23 cellular contexts compared by ENCODE assay signal in the genomic region with DNA sequence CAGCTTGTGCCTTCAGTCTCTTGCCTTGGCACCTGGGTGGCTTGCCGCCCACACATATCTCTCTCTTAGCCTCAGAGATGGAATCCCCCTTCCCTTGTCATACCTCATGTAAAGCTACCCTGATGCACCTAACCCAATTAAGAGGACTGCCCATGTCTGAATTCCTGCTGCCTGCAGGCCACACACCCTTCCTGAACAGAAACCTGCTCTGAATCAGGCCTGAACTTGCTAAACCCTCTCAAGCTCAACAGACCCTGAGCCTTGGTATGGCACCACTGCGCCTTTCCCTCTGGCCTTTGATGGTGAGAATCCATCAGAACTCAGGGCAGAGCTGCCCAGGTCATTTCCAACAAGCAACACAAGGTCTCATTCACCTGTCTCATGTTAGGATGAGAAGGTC. TPM values are rescaled to one million over a fixed set of nuclear protein-coding genes. Genes with fewer than 3 reads are reported as not detected.
"Had no signal": no experiment of that assay in that cellular context is flagged by ENCODE, and none has a peak within 500 bp of the region (broad histone marks: within the 10 kb centered on the region; RNA-seq: fewer than 3 reads in every experiment).

No MANE protein-coding gene starts in this region.

- H3K4me1 Mint-ChIP-seq: mesothelial cell of epicardium had no signal

- H3K27ac Mint-ChIP-seq: activated B cell treated with CpG ODN at 0.5 μM for 24 hours; activated CD4-positive, alpha-beta memory T cell treated with anti-CD3 and anti-CD28 coated beads, Interleukin-2, amount 10 ng/mL, durations not matched to agents 7 days and 5 days; activated naive CD4-positive, alpha-beta T cell treated with anti-CD3 and anti-CD28 coated beads for 36 hours; activated naive CD8-positive, alpha-beta T cell treated with anti-CD3 and anti-CD28 coated beads for 36 hours; activated T-helper 1 cell treated with anti-CD3 and anti-CD28 coated beads, Interleukin-12 subunit alpha, Interleukin-12 subunit beta, Interleukin-2, Interleukin-4 antibody, amounts not matched to agents 30 ng/mL and 10 ng/mL and 1 ng/mL, durations not matched to agents 14 hours and 24 hours and 36 hours; effector memory CD8-positive, alpha-beta T cell; mesothelial cell of epicardium; naive B cell; stimulated activated naive CD8-positive, alpha-beta T cell treated with anti-CD3 and anti-CD28 coated beads, Interleukin-15, Interleukin-2, amounts not matched to agents 100 ng/mL and 50 ng/mL, for 24 hours; T-helper 2 cell treated with Interferon-gamma antibody and Interleukin-4, amounts not matched to agents 5 μg/mL and 100 μg/mL, for 36 hours had no signal

- DNase-seq: activated B cell treated with CpG ODN at 0.5 μM for 24 hours; activated CD4-positive, alpha-beta memory T cell treated with anti-CD3 and anti-CD28 coated beads, Interleukin-2, amount 10 ng/mL, durations not matched to agents 7 days and 5 days; activated CD4-positive, alpha-beta T cell treated with anti-CD3 and anti-CD28 coated beads for 4 hours; activated effector memory CD4-positive, alpha-beta T cell treated with anti-CD3 and anti-CD28 coated beads, Interleukin-2, amount 50 U/mL, for 16 hours; activated naive CD4-positive, alpha-beta T cell treated with anti-CD3 and anti-CD28 coated beads for 36 hours; activated naive CD8-positive, alpha-beta T cell treated with anti-CD3 and anti-CD28 coated beads for 36 hours; body of pancreas; cortex of kidney; effector memory CD8-positive, alpha-beta T cell; foreskin melanocyte; left lung; naive B cell; stimulated activated CD4-positive, alpha-beta T cell treated with anti-CD3 and anti-CD28 coated beads, Interleukin-2, amount 100 ng/mL, for 48 hours; substantia nigra; T-helper 1 cell had no signal

- H3K4me3 Mint-ChIP-seq: activated B cell treated with CpG ODN at 0.5 μM for 24 hours; activated CD4-positive, alpha-beta memory T cell treated with anti-CD3 and anti-CD28 coated beads, Interleukin-2, amount 10 ng/mL, durations not matched to agents 7 days and 5 days; activated naive CD4-positive, alpha-beta T cell treated with anti-CD3 and anti-CD28 coated beads for 36 hours; activated naive CD8-positive, alpha-beta T cell treated with anti-CD3 and anti-CD28 coated beads for 36 hours; activated T-helper 1 cell treated with anti-CD3 and anti-CD28 coated beads, Interleukin-12 subunit alpha, Interleukin-12 subunit beta, Interleukin-2, Interleukin-4 antibody, amounts not matched to agents 30 ng/mL and 10 ng/mL and 1 ng/mL, durations not matched to agents 14 hours and 24 hours and 36 hours; effector memory CD8-positive, alpha-beta T cell; mesothelial cell of epicardium; naive B cell; stimulated activated naive CD8-positive, alpha-beta T cell treated with anti-CD3 and anti-CD28 coated beads, Interleukin-15, Interleukin-2, amounts not matched to agents 100 ng/mL and 50 ng/mL, for 24 hours; T-helper 2 cell treated with Interferon-gamma antibody and Interleukin-4, amounts not matched to agents 5 μg/mL and 100 μg/mL, for 36 hours had no signal

- H3K9me3 Mint-ChIP-seq: activated B cell treated with CpG ODN at 0.5 μM for 24 hours; activated CD4-positive, alpha-beta memory T cell treated with anti-CD3 and anti-CD28 coated beads, Interleukin-2, amount 10 ng/mL, durations not matched to agents 7 days and 5 days; activated naive CD4-positive, alpha-beta T cell treated with anti-CD3 and anti-CD28 coated beads for 36 hours; activated naive CD8-positive, alpha-beta T cell treated with anti-CD3 and anti-CD28 coated beads for 36 hours; activated T-helper 1 cell treated with anti-CD3 and anti-CD28 coated beads, Interleukin-12 subunit alpha, Interleukin-12 subunit beta, Interleukin-2, Interleukin-4 antibody, amounts not matched to agents 30 ng/mL and 10 ng/mL and 1 ng/mL, durations not matched to agents 14 hours and 24 hours and 36 hours; effector memory CD8-positive, alpha-beta T cell; mesothelial cell of epicardium; stimulated activated naive CD8-positive, alpha-beta T cell treated with anti-CD3 and anti-CD28 coated beads, Interleukin-15, Interleukin-2, amounts not matched to agents 100 ng/mL and 50 ng/mL, for 24 hours; T-helper 2 cell treated with Interferon-gamma antibody and Interleukin-4, amounts not matched to agents 5 μg/mL and 100 μg/mL, for 36 hours had no signal

- H3K36me3 Mint-ChIP-seq: activated naive CD8-positive, alpha-beta T cell treated with anti-CD3 and anti-CD28 coated beads for 36 hours; mesothelial cell of epicardium had no signal

RNA-seq across cellular contexts. Expression of gene RAET1G, which starts 5.2 kb away (rescaled TPM):
- total RNA-seq: activated B cell treated with CpG ODN at 0.5 μM for 24 hours; activated CD4-positive, alpha-beta memory T cell treated with anti-CD3 and anti-CD28 coated beads, Interleukin-2, amount 10 ng/mL, durations not matched to agents 7 days and 5 days; activated naive CD4-positive, alpha-beta T cell treated with anti-CD3 and anti-CD28 coated beads for 36 hours; activated naive CD8-positive, alpha-beta T cell treated with anti-CD3 and anti-CD28 coated beads for 36 hours; body of pancreas; cardiac muscle cell; cerebellum; mesothelial cell of epicardium had no signal

RNA-seq across cellular contexts. Expression of gene RAET1E, which starts 19.8 kb away (rescaled TPM):
- total RNA-seq: activated B cell treated with CpG ODN at 0.5 μM for 24 hours; activated CD4-positive, alpha-beta memory T cell treated with anti-CD3 and anti-CD28 coated beads, Interleukin-2, amount 10 ng/mL, durations not matched to agents 7 days and 5 days; activated naive CD4-positive, alpha-beta T cell treated with anti-CD3 and anti-CD28 coated beads for 36 hours; activated naive CD8-positive, alpha-beta T cell treated with anti-CD3 and anti-CD28 coated beads for 36 hours; activated T-helper 1 cell treated with anti-CD3 and anti-CD28 coated beads, Interleukin-12 subunit alpha, Interleukin-12 subunit beta, Interleukin-2, Interleukin-4 antibody, amounts not matched to agents 30 ng/mL and 10 ng/mL and 1 ng/mL, durations not matched to agents 14 hours and 24 hours and 36 hours; body of pancreas; cardiac muscle cell; cerebellum; endothelial cell of umbilical vein; glomerular endothelial cell; mesothelial cell of epicardium had no signal

RNA-seq across cellular contexts. Expression of gene ULBP2, which starts 24.1 kb away (rescaled TPM):
- total RNA-seq: cardiac muscle cell had no signal

RNA-seq across cellular contexts. Expression of gene ULBP1, which starts 46.1 kb away (rescaled TPM):
- total RNA-seq: body of pancreas, cardiac muscle cell had no signal
